In genomic region chr19:17305211-17305516, GRCh38 we compare ENCODE assay signal across 8 cellular contexts. TPM values are rescaled to one million over a fixed set of nuclear protein-coding genes. Genes with fewer than 3 reads are reported as not detected.
A peak's percentile ranks its signal among the peaks of the same experiment; 100 is the strongest.
DNase-seq lines count a peak whose midpoint lies in the region; ATAC-seq and TF ChIP-seq lines count a peak whose summit lies in the region.

No MANE protein-coding gene starts in this region.

- in situ Hi-C loops in brain microvascular endothelial cell (cut with HindIII; ENCODE audit: low pct_ligation_motif_present, low sequenced_read_pairs): no loop called here

- intact Hi-C loops in right cardiac atrium (cut with DNase I): no loop called here
- intact Hi-C loops in Right ventricle myocardium inferior (cut with DNase I): loop anchor here (1.0 to 2.0 kb wide), 2 partner anchors 32 to 38 kb away; partner anchors contain the start of genes BABAM1 and GTPBP3
- intact Hi-C loops in mucosa of descending colon (cut with DNase I, micrococcal nuclease): no loop called here
- intact Hi-C loops in uterus (cut with DNase I; ENCODE audit: low total_unique reads): no loop called here

- no peak for TF ChIP-seq POLR2A in uterus (IDR thresholded peaks at IDR 0.05)

- TF ChIP-seq CTCF in brain microvascular endothelial cell (IDR thresholded peaks at IDR 0.05; ENCODE audit: low read depth, low read length, missing control alignments): no peak
- TF ChIP-seq CTCF in mucosa of descending colon (IDR thresholded peaks at IDR 0.05): no peak
- TF ChIP-seq CTCF in uterus (IDR thresholded peaks at IDR 0.05): no peak

- DNase-seq in right cardiac atrium (no peak), Right ventricle myocardium inferior (ENCODE audit: missing footprints) (no peak), brain microvascular endothelial cell (no peak), mucosa of descending colon (no peak), uterus (no peak), T1000 (lab: John Stamatoyannopoulos, UW) (no peak), NCI-H2107 (lab: John Stamatoyannopoulos, UW) (no peak), NOMO-1 treated with DMSO at 0.1 percent for 48 hours (lab: John Stamatoyannopoulos, UW; ENCODE audit: unreplicated experiment) (no peak)

- H3K4me3 ChIP-seq in right cardiac atrium (ENCODE audit: low read length) (no peak overlapping the region), brain microvascular endothelial cell (ENCODE audit: low read depth, low read length) (peak overlapping the region; percentile 84), mucosa of descending colon (peak overlapping the region; percentile 60), uterus (peak overlapping the region; percentile 53 to 77)

- no peaks in the 10 kb centered on the region for H3K4me1 ChIP-seq in right cardiac atrium (ENCODE audit: control insufficient read depth, insufficient read depth, low read length)
- peaks cover 30% of the 10 kb centered on the region for H3K4me1 ChIP-seq in mucosa of descending colon (ENCODE audit: low read depth)
- H3K4me1 ChIP-seq in uterus: peaks cover 0 to 24% of the 10 kb centered on the region in 2 donors

- H3K9me3 ChIP-seq in right cardiac atrium (ENCODE audit: control insufficient read depth, low read length) (no peaks in the 10 kb centered on the region), mucosa of descending colon (no peaks in the 10 kb centered on the region), uterus (no peaks in the 10 kb centered on the region)

- H3K36me3 ChIP-seq in brain microvascular endothelial cell (replicated peaks) (no peaks in the 10 kb centered on the region), mucosa of descending colon (ENCODE audit: low read depth) (no peaks in the 10 kb centered on the region), uterus (no peaks in the 10 kb centered on the region)

- ATAC-seq in right cardiac atrium (no peak), Right ventricle myocardium inferior (no peak), mucosa of descending colon (no peak)

- peak overlapping the region; percentile 38 for H3K27ac ChIP-seq in right cardiac atrium (ENCODE audit: low read length)
- no peak overlapping the region for H3K27ac ChIP-seq in brain microvascular endothelial cell
- H3K27ac ChIP-seq in uterus: peak overlapping the region; percentile 75 to 89

- H3K27me3 ChIP-seq in right cardiac atrium (ENCODE audit: control insufficient read depth, insufficient read depth) (no peaks in the 10 kb centered on the region), brain microvascular endothelial cell (replicated peaks) (no peaks in the 10 kb centered on the region), uterus (no peaks in the 10 kb centered on the region)

- WGBS in right cardiac atrium: 1% methylated on average over 7 of the region's 7 CpGs

RNA-seq across cellular contexts. Expression of gene MRPL34, which starts 0.5 kb away (rescaled TPM):
- total RNA-seq in right cardiac atrium: 100 to 1,000 TPM; 131 to 180 (median 164) TPM
- polyA plus RNA-seq in right cardiac atrium: 321 TPM
- total RNA-seq in Right ventricle myocardium inferior: 200 TPM
- total RNA-seq in mucosa of descending colon: 100 to 1,000 TPM; 124 to 148 (median 145) TPM
- 100 to 1,000 TPM in 2 of 4 donors, 10 to 100 TPM in 2; 30.9 to 289 (median 97.2) TPM for total RNA-seq in uterus

RNA-seq across cellular contexts. Expression of gene ABHD8, which starts 1.9 kb away (rescaled TPM):
- total RNA-seq in right cardiac atrium (10 to 100 TPM; 12.7 to 17.0 (median 14.3) TPM), Right ventricle myocardium inferior (13.8 TPM), mucosa of descending colon (10 to 100 TPM in 1 of 3 donors, 1 to 10 TPM in 2; 3.0 to 18.0 (median 4.5) TPM), uterus (100 to 1,000 TPM in 1 of 4 donors, 10 to 100 TPM in 2, 1 to 10 TPM in 1; 9.0 to 115 (median 19.2) TPM)
- polyA plus RNA-seq in right cardiac atrium: 15.8 TPM

RNA-seq across cellular contexts. Expression of gene DDA1, which starts 4.2 kb away (rescaled TPM):
- total RNA-seq in right cardiac atrium: 10 to 100 TPM; 29.7 to 33.6 (median 30.8) TPM
- polyA plus RNA-seq in right cardiac atrium: 92.5 TPM
- 28.8 TPM for total RNA-seq in Right ventricle myocardium inferior
- total RNA-seq in mucosa of descending colon: 10 to 100 TPM; 38.3 to 51.4 (median 48.3) TPM
- 10 to 100 TPM in 2 of 4 donors, 1 to 10 TPM in 2; 2.8 to 22.2 (median 8.9) TPM for total RNA-seq in uterus

RNA-seq across cellular contexts. Expression of gene ANKLE1, which starts 23.5 kb away (rescaled TPM):
- total RNA-seq in right cardiac atrium (under 1 TPM; 0.11 to 0.53 (median 0.21) TPM), Right ventricle myocardium inferior (0.19 TPM), mucosa of descending colon (1 to 10 TPM in 1 of 3 donors, under 1 TPM in 2; 0.23 to 1.9 (median 0.80) TPM), uterus (1 to 10 TPM in 2 of 4 donors, not detected in 2; 1.6 to 2.4 TPM)
- polyA plus RNA-seq in right cardiac atrium: 0.18 TPM

RNA-seq across cellular contexts. Expression of gene ANO8, which starts 29.5 kb away (rescaled TPM):
- 10 to 100 TPM in 1 of 4 donors, 1 to 10 TPM in 3; 7.1 to 10.9 (median 8.7) TPM for total RNA-seq in right cardiac atrium
- 7.8 TPM for polyA plus RNA-seq in right cardiac atrium
- total RNA-seq in Right ventricle myocardium inferior: 9.6 TPM
- 1 to 10 TPM; 7.1 to 9.4 (median 8.6) TPM for total RNA-seq in mucosa of descending colon
- total RNA-seq in uterus: 10 to 100 TPM in 1 of 4 donors, 1 to 10 TPM in 2, under 1 TPM in 1; 0.51 to 12.6 (median 7.6) TPM
